In the genomic region with DNA sequence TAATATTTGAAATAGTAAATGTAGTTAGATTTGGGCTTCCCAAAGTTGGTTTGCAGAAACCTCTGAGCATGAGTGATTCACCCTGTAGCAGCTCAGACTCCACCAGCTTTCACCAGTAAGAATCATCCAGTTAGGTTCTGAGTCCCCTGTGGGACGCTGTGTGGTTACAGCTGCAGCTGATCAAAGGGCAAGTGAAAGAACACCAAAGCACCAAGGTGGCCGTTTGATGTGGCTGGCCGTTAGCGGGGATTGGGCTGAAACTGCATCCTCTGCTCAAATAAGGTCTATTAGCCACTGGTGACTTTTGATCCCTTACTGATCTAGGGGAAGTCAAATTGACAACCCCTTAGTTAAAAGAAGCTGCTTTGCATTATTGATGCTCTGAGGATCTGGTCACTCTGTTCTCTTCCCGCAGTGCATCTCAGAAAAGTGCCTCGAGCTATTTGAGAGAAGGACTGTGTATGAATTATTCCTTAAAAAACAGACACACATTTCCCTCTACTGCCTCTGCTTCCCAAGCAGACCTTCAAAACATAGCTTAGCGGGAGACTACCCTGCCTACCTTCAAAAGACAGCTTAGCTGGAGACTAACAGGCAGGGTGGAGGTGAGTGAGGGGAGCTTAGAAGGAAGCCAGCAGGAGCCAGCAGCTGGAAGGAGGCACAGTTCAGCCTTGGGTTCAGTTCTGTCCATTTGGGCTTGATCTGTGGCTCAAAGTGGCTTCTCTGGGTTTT, we compare ENCODE assay signal across 8 cellular contexts. TPM values are rescaled to one million over a fixed set of nuclear protein-coding genes. Genes with fewer than 3 reads are reported as not detected.
DNase-seq lines count a peak whose midpoint lies in the region; ATAC-seq lines count a peak whose summit lies in the region.

No MANE protein-coding gene starts in this region.

- ATAC-seq in GM18508 (IDR thresholded peaks at IDR 0.05; ENCODE audit: insufficient read depth, unreplicated experiment) (peak; percentile 95), HG02885 (IDR thresholded peaks at IDR 0.05; ENCODE audit: poor library complexity, unreplicated experiment) (peak; percentile 97)
- peak; percentile 92 for ATAC-seq in central memory CD8-positive, alpha-beta T cell (replicated peaks; ENCODE audit: extremely low read depth, poor library complexity, severe bottlenecking)

- H3K27me3 ChIP-seq in H7 (ENCODE audit: control insufficient read depth, insufficient read depth, low read length) = peaks cover 17% of the 10 kb centered on the region

- no peak overlapping the region for H3K4me3 ChIP-seq in H7 (ENCODE audit: insufficient read depth, low read depth, low read length)

- no peaks in the 10 kb centered on the region for H3K9me3 Mint-ChIP-seq in central memory CD8-positive, alpha-beta T cell

- H3K36me3 Mint-ChIP-seq in central memory CD8-positive, alpha-beta T cell (ENCODE audit: insufficient read depth) = peaks cover 3% of the 10 kb centered on the region

- no peaks in the 10 kb centered on the region for H3K36me3 ChIP-seq in H7 (replicated peaks; ENCODE audit: control insufficient read depth, insufficient read depth, low read length)

- DNase-seq in T-helper 22 cell (ENCODE audit: low read depth) (peak; percentile 24), H7 (no peak), DMS79 treated with DMSO at 0.1 percent for 48 hours (lab: John Stamatoyannopoulos, UW) (no peak), NCI-H2227 (lab: John Stamatoyannopoulos, UW; ENCODE audit: unreplicated experiment) (no peak)
- DNase-seq in central memory CD8-positive, alpha-beta T cell (ENCODE audit: low spot score in 2 of 2) = peak; percentile 25 to 34
- DNase-seq in stimulated activated naive CD4-positive, alpha-beta T cell treated with Interleukin-2 at 50 U/mL for 16 hours (lab: John Stamatoyannopoulos, UW) = peak; percentile 45

- H3K4me3 Mint-ChIP-seq in central memory CD8-positive, alpha-beta T cell = peak overlapping the region; percentile 35

- no peak overlapping the region for H3K27ac Mint-ChIP-seq in central memory CD8-positive, alpha-beta T cell (ENCODE audit: low read depth)

- peaks cover 52% of the 10 kb centered on the region for H3K27me3 Mint-ChIP-seq in central memory CD8-positive, alpha-beta T cell

- peaks cover 30% of the 10 kb centered on the region for H3K4me1 Mint-ChIP-seq in central memory CD8-positive, alpha-beta T cell

RNA-seq across cellular contexts. Expression of gene ABHD12B, which starts 3.7 kb away (rescaled TPM):
- 9.6 and 19.3 TPM in 2 replicates for total RNA-seq in H7 (2014; rRNA removed; shearing (Covaris generic))

RNA-seq across cellular contexts. Expression of gene NIN, which starts 44.6 kb away (rescaled TPM):
- total RNA-seq in H7 (2014; rRNA removed; shearing (Covaris generic)) = 8.5 and 14.2 TPM in 2 replicates

Comparison
In these comparisons a context has a peak if more than half of its experiments do, and no peak if none do; other contexts are left out.
1. DNase-seq: peak in T-helper 22 cell (single experiment), central memory CD8-positive, alpha-beta T cell (2 of 2) and stimulated activated naive CD4-positive, alpha-beta T cell treated with Interleukin-2 at 50 U/mL for 16 hours (single experiment); none in H7 (single experiment), DMS79 treated with DMSO at 0.1 percent for 48 hours (single experiment) and NCI-H2227 (single experiment).
2. Peak in every context shown above with its lines, with median percentiles within 50 percentile points of each other: ATAC-seq.